1 cellular context compared by ENCODE assay signal in the genomic region with DNA sequence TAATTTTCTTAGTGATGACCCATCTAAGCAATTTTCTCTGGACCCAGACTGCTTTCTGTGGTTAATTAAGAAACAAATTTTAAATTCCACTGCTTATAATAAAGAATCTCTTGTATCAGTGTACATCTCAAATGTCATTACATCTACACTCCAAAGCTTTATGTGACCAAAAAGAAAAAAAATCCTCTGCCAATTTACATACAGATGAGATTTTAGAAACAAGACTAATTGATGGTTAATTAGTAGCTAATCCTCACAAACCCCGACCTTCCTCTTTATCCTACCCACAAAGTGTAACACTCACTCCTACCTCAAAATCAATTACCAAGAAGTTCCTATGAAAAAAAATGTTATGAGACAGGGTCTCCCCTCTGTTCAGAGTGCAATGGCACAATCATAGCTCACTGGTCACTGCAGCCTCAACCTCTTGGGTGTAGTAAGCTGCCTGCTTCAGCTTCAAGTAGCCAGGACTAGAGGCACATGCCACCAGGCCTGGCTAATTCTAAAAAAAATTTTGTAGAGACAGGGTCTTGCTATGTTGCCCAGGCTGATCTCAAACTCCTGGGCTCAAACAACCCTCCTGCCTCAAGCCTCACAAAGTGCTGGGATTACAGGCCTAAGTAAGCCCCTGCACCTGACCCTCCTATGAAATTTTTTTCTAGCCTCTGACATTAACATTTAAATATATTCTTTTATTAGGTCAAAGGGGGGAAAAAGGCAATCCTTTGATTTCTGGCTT.
TF ChIP-seq lines count a peak whose summit lies in the region.

No MANE protein-coding gene starts in this region.

TF ChIP-seq in GM23338, 12 proteins besides CTCF, POLR2A, EP300 and RAD21 (continued from another document):
- TF ChIP-seq, protein P1, sequence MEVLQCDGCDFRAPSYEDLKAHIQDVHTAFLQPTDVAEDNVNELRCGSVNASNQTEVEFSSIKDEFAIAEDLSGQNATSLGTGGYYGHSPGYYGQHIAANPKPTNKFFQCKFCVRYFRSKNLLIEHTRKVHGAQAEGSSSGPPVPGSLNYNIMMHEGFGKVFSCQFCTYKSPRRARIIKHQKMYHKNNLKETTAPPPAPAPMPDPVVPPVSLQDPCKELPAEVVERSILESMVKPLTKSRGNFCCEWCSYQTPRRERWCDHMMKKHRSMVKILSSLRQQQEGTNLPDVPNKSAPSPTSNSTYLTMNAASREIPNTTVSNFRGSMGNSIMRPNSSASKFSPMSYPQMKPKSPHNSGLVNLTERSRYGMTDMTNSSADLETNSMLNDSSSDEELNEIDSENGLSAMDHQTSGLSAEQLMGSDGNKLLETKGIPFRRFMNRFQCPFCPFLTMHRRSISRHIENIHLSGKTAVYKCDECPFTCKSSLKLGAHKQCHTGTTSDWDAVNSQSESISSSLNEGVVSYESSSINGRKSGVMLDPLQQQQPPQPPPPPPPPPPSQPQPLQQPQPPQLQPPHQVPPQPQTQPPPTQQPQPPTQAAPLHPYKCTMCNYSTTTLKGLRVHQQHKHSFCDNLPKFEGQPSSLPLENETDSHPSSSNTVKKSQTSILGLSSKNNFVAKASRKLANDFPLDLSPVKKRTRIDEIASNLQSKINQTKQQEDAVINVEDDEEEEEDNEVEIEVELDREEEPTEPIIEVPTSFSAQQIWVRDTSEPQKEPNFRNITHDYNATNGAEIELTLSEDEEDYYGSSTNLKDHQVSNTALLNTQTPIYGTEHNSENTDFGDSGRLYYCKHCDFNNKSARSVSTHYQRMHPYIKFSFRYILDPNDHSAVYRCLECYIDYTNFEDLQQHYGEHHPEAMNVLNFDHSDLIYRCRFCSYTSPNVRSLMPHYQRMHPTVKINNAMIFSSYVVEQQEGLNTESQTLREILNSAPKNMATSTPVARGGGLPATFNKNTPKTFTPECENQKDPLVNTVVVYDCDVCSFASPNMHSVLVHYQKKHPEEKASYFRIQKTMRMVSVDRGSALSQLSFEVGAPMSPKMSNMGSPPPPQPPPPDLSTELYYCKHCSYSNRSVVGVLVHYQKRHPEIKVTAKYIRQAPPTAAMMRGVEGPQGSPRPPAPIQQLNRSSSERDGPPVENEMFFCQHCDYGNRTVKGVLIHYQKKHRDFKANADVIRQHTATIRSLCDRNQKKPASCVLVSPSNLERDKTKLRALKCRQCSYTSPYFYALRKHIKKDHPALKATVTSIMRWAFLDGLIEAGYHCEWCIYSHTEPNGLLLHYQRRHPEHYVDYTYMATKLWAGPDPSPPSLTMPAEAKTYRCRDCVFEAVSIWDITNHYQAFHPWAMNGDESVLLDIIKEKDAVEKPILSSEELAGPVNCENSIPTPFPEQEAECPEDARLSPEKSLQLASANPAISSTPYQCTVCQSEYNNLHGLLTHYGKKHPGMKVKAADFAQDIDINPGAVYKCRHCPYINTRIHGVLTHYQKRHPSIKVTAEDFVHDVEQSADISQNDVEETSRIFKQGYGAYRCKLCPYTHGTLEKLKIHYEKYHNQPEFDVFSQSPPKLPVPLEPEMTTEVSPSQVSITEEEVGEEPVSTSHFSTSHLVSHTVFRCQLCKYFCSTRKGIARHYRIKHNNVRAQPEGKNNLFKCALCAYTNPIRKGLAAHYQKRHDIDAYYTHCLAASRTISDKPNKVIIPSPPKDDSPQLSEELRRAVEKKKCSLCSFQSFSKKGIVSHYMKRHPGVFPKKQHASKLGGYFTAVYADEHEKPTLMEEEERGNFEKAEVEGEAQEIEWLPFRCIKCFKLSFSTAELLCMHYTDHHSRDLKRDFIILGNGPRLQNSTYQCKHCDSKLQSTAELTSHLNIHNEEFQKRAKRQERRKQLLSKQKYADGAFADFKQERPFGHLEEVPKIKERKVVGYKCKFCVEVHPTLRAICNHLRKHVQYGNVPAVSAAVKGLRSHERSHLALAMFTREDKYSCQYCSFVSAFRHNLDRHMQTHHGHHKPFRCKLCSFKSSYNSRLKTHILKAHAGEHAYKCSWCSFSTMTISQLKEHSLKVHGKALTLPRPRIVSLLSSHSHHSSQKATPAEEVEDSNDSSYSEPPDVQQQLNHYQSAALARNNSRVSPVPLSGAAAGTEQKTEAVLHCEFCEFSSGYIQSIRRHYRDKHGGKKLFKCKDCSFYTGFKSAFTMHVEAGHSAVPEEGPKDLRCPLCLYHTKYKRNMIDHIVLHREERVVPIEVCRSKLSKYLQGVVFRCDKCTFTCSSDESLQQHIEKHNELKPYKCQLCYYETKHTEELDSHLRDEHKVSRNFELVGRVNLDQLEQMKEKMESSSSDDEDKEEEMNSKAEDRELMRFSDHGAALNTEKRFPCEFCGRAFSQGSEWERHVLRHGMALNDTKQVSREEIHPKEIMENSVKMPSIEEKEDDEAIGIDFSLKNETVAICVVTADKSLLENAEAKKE (CRISPR knock-in tag; IDR thresholded peaks at IDR 0.05) = no peak
- TF ChIP-seq POLR2AphosphoS5 (IDR thresholded peaks at IDR 0.05; ENCODE audit: low read depth) (no peak), EZH2phosphoT487 (IDR thresholded peaks at IDR 0.05; ENCODE audit: unreplicated experiment) (no peak), ZNF114 (CRISPR knock-in tag; IDR thresholded peaks at IDR 0.05) (no peak), STAT1 (IDR thresholded peaks at IDR 0.05; ENCODE audit: unreplicated experiment) (no peak)
- TF ChIP-seq, protein P2, sequence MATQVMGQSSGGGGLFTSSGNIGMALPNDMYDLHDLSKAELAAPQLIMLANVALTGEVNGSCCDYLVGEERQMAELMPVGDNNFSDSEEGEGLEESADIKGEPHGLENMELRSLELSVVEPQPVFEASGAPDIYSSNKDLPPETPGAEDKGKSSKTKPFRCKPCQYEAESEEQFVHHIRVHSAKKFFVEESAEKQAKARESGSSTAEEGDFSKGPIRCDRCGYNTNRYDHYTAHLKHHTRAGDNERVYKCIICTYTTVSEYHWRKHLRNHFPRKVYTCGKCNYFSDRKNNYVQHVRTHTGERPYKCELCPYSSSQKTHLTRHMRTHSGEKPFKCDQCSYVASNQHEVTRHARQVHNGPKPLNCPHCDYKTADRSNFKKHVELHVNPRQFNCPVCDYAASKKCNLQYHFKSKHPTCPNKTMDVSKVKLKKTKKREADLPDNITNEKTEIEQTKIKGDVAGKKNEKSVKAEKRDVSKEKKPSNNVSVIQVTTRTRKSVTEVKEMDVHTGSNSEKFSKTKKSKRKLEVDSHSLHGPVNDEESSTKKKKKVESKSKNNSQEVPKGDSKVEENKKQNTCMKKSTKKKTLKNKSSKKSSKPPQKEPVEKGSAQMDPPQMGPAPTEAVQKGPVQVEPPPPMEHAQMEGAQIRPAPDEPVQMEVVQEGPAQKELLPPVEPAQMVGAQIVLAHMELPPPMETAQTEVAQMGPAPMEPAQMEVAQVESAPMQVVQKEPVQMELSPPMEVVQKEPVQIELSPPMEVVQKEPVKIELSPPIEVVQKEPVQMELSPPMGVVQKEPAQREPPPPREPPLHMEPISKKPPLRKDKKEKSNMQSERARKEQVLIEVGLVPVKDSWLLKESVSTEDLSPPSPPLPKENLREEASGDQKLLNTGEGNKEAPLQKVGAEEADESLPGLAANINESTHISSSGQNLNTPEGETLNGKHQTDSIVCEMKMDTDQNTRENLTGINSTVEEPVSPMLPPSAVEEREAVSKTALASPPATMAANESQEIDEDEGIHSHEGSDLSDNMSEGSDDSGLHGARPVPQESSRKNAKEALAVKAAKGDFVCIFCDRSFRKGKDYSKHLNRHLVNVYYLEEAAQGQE (IDR thresholded peaks at IDR 0.05; ENCODE audit: unreplicated experiment) = no peak
- TF ChIP-seq, protein P3, sequence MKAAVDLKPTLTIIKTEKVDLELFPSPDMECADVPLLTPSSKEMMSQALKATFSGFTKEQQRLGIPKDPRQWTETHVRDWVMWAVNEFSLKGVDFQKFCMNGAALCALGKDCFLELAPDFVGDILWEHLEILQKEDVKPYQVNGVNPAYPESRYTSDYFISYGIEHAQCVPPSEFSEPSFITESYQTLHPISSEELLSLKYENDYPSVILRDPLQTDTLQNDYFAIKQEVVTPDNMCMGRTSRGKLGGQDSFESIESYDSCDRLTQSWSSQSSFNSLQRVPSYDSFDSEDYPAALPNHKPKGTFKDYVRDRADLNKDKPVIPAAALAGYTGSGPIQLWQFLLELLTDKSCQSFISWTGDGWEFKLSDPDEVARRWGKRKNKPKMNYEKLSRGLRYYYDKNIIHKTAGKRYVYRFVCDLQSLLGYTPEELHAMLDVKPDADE (IDR thresholded peaks at IDR 0.05) = no peak
